In genomic region chr22:46312848-46313247, GRCh38 we compare ENCODE assay signal across 3 cellular contexts.
A peak's percentile ranks its signal among the peaks of the same experiment; 100 is the strongest.
TF ChIP-seq lines count a peak whose summit lies in the region.

No MANE protein-coding gene starts in this region.

TF ChIP-seq in HEK293, 187 proteins besides CTCF, POLR2A, EP300 and RAD21:
- TF ChIP-seq ZNF121 (tag by site-specific recombination; IDR thresholded peaks at IDR 0.05): peak; percentile 82

TF ChIP-seq in WTC11, 78 proteins besides CTCF, POLR2A, EP300 and RAD21:
- 0 out of 2 replicates have a peak, but pooled peaks have one; percentile 19 for TF ChIP-seq ZNF121 (CRISPR knock-in tag; IDR thresholded peaks at IDR 0.05)

TF ChIP-seq in K562, 482 proteins besides CTCF, POLR2A, EP300 and RAD21:
- TF ChIP-seq ZNF121 (CRISPR knock-in tag; conservative IDR thresholded peaks at IDR 0.05): peak; percentile 57
